In the genomic region with DNA sequence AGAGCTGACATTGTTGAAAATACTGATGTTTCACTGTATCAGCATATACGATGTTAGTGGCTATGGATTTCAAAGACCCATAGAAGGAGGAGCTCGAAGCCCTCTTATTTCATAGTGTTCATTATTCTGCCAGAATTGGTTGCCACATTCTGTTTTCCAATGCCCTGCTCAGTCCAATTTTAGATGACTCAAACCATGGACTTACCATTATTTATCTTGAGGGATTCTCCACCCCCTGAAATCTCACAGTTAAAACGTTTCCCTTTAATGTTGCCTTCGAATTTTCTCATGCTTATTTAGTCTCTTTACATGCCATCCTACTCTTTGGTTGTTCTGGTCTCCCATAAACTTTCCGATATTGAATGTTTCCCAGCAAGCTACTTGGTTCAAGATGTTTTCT, we compare ENCODE assay signal across 17 cellular contexts.
DNase-seq lines count a peak whose midpoint lies in the region; ATAC-seq and TF ChIP-seq lines count a peak whose summit lies in the region.
"Had no signal": no experiment of that assay in that cellular context is flagged by ENCODE, and none has a peak within 500 bp of the region (broad histone marks: within the 10 kb centered on the region; RNA-seq: fewer than 3 reads in every experiment).

No MANE protein-coding gene starts in this region.

- H4K5ac ChIP-seq in IMR-90 (ENCODE audit: low read depth, low read length): no peak overlapping the region

- in situ Hi-C loops in IMR-90 (cut with MboI; ENCODE audit: low sequenced_read_pairs): no loop called here

- H4K91ac ChIP-seq in IMR-90 (ENCODE audit: insufficient read depth, low read depth, low read length): no peak overlapping the region

- no peak overlapping the region for H3K4me3 ChIP-seq in IMR-90 (ENCODE audit: insufficient read depth, low read depth, low read length)
- no peak overlapping the region for H3K4me3 ChIP-seq in fibroblast of mammary gland (ENCODE audit: control insufficient read depth, low read depth, low read length)
- H3K4me3 ChIP-seq in heart left ventricle: no peak overlapping the region

- dilution Hi-C loops in IMR-90 (cut with HindIII; ENCODE audit: low sequenced_read_pairs, unreplicated experiment): no loop called here

- no peak overlapping the region for H2BK15ac ChIP-seq in IMR-90 (ENCODE audit: low read depth, low read length)

- H2AK9ac ChIP-seq in IMR-90 (replicated peaks; ENCODE audit: low read depth, low read length, poor library complexity): no peak overlapping the region

- H3K56ac ChIP-seq in IMR-90 (ENCODE audit: extremely low read depth, insufficient read depth, low read length): no peak overlapping the region

- TF ChIP-seq CTCF in IMR-90 (conservative IDR thresholded peaks at IDR 0.05; ENCODE audit: low read depth, low read length): no peak
- no peak for TF ChIP-seq CTCF in fibroblast of mammary gland (conservative IDR thresholded peaks at IDR 0.05; ENCODE audit: control insufficient read depth, insufficient read depth, low read depth, low read length)
- no peak for TF ChIP-seq CTCF in heart left ventricle (IDR thresholded peaks at IDR 0.05)

- H3K18ac ChIP-seq in IMR-90 (ENCODE audit: low read depth, low read length): no peak overlapping the region

- H3K27ac ChIP-seq in IMR-90 (ENCODE audit: insufficient read depth, low read length) (no peak overlapping the region), heart left ventricle (no peak overlapping the region)
- H3K27ac ChIP-seq: C4-2B, HL-60 had no signal

- H3K9me3 ChIP-seq in IMR-90 (ENCODE audit: control insufficient read depth, insufficient read depth, low read length) (no peaks in the 10 kb centered on the region), heart left ventricle (no peaks in the 10 kb centered on the region)
- H3K9me3 ChIP-seq: Caco-2 had no signal

- H3K4ac ChIP-seq in IMR-90 (ENCODE audit: low read depth, low read length): no peak overlapping the region

- POLR2A ChIA-PET in IMR-90 (lab: Charles Lee; ENCODE audit: unreplicated experiment): no interaction called here

- no peaks in the 10 kb centered on the region for H3K9me1 ChIP-seq in IMR-90 (ENCODE audit: insufficient read depth, low read length)

- H3K79me1 ChIP-seq in IMR-90 (ENCODE audit: low read depth in 1 of 2, low read length in 2 of 2): no peaks in the 10 kb centered on the region

- no peaks in the 10 kb centered on the region for H3K27me3 ChIP-seq in IMR-90 (ENCODE audit: control insufficient read depth, insufficient read depth, low read length)
- H3K27me3 ChIP-seq in heart left ventricle: no peaks in the 10 kb centered on the region

- H3K23ac ChIP-seq in IMR-90 (ENCODE audit: low read depth, low read length): no peak overlapping the region

- H3K4me1 ChIP-seq in IMR-90 (ENCODE audit: control insufficient read depth, insufficient read depth, low read length): peaks cover 3% of the 10 kb centered on the region
- H3K4me1 ChIP-seq in heart left ventricle: peaks cover 0 to 2% (median 0%) of the 10 kb centered on the region in 12 donors
- H3K4me1 ChIP-seq: Caco-2 had no signal

- no peak overlapping the region for H2BK120ac ChIP-seq in IMR-90 (ENCODE audit: low read depth, low read length)

- WGBS in IMR-90 (ENCODE audit: extremely low coverage in 2 of 2, insufficient read length in 1 of 2), 2 experiments: 80% methylated on average over 2 of the region's 5 CpGs; no CpG with 5 or more reads in 1 of the 2 experiments
- WGBS in heart left ventricle, 4 donors: 73 to 93% (median 90%) methylated on average over 5 of the region's 5 CpGs

- no peak overlapping the region for H2AK5ac ChIP-seq in IMR-90 (ENCODE audit: low read depth, low read length)

- ATAC-seq in IMR-90 (ENCODE audit: low read depth): no peak
- ATAC-seq in GM18519 (IDR thresholded peaks at IDR 0.05; ENCODE audit: low FRiP score, unreplicated experiment): no peak
- no peak for ATAC-seq in heart left ventricle
- ATAC-seq: HCT116 had no signal

- no peak overlapping the region for H3K9ac ChIP-seq in IMR-90 (ENCODE audit: low read depth, low read length)

- H4K8ac ChIP-seq in IMR-90 (ENCODE audit: low read depth in 2 of 2, low read length in 2 of 2): no peak overlapping the region

- H2AFZ ChIP-seq in IMR-90 (replicated peaks; ENCODE audit: low read length, poor library complexity): no peak overlapping the region

- intact Hi-C loops in IMR-90 (cut with micrococcal nuclease) (loop anchor here (5.0 kb wide), 1 partner anchor 97 kb away; no protein-coding TSS in a partner anchor), heart left ventricle (cut with DNase I) (no loop called here)

- H3K14ac ChIP-seq in IMR-90 (replicated peaks; ENCODE audit: low read depth, low read length): no peak overlapping the region

- no peak overlapping the region for H3K4me2 ChIP-seq in IMR-90 (ENCODE audit: low read depth, low read length)

- H3K36me3 ChIP-seq in IMR-90 (ENCODE audit: control insufficient read depth, insufficient read depth, low read length) (no peaks in the 10 kb centered on the region), heart left ventricle (no peaks in the 10 kb centered on the region)

- H2BK20ac ChIP-seq in IMR-90 (ENCODE audit: low read depth, low read length): no peak overlapping the region

- H4K20me1 ChIP-seq in IMR-90 (ENCODE audit: insufficient read depth, low read length): no peaks in the 10 kb centered on the region

- TF ChIP-seq POLR2A in IMR-90 (IDR thresholded peaks at IDR 0.05; ENCODE audit: low read depth, low read length) (no peak), heart left ventricle (IDR thresholded peaks at IDR 0.05) (no peak)

- CTCF ChIA-PET in IMR-90 (lab: Yijun Ruan, JAX): no interaction called here

- BruUV-seq in IMR-90 (replicated peaks; lab: Mats Ljungman, UMichigan): no TSS peak

- DNase-seq in EH (ENCODE audit: low read depth) (peak; percentile 3), IMR-90 (peak; percentile 21), fibroblast of mammary gland (ENCODE audit: low read depth) (peak; percentile 51), stromal cell of bone marrow (ENCODE audit: low read depth) (peak; percentile 52), heart left ventricle (no peak), hippocampal formation (lab: John Stamatoyannopoulos, UW) (no peak)
- DNase-seq: AML-193; Caco-2; CD4-positive, alpha-beta T cell; GDM1; H7; HFFc6; KBM-7 had no signal

- TF ChIP-seq RAD21 in IMR-90 (IDR thresholded peaks at IDR 0.05; ENCODE audit: low read length): no peak

- H2BK5ac ChIP-seq in IMR-90 (ENCODE audit: low read depth, low read length, poor library complexity, severe bottlenecking): no peak overlapping the region

TF ChIP-seq in IMR-90, 13 proteins besides CTCF, POLR2A, EP300 and RAD21:
- TF ChIP-seq MXI1 (IDR thresholded peaks at IDR 0.05; ENCODE audit: borderline replicate concordance, low read depth, low read length): no peak
- TF ChIP-seq MAFK (IDR thresholded peaks at IDR 0.05; ENCODE audit: low read depth, low read length): peak; percentile 45; the same call in 1 of the 2 replicates

Comparison
In these comparisons a context has a peak if more than half of its experiments do, and no peak if none do; other contexts are left out.
1. DNase-seq: peak in EH (single experiment), IMR-90 (single experiment), fibroblast of mammary gland (single experiment) and stromal cell of bone marrow (single experiment); none in heart left ventricle (0 of 5) and hippocampal formation (0 of 2).